2 cellular contexts compared by ENCODE assay signal in the genomic region with DNA sequence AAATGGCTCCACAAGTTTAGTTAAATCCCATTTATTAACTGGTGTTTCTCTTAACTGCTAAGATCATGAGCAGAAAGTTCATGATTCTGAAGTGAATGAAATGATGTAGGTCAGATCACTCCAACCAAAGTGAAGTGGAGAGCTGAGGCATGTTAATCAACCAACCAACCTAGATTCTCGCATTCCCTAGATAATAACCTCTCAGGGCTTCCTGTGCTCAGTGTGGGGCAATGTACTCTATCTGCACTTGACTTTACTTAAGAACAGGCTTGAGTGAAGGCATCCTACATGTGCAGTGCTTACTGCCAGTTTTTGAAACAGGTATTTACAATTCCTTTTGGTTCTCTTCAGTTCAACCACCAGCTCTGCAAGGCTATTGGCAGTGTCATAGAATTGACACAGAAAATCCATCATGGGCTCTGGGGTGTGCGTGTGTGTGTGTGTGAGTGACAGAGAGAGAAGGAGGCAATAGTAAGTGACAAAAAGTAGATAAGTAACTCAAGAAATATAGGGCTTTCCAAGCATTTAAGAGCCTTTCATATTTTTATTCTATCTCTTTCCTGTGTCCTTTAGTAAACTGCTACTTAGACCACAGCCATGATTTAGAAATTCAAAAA.
TF ChIP-seq lines count a peak whose summit lies in the region.

No MANE protein-coding gene starts in this region.

TF ChIP-seq in IMR-90, 13 proteins besides CTCF, POLR2A, EP300 and RAD21:
- TF ChIP-seq RFX5 (IDR thresholded peaks at IDR 0.05; ENCODE audit: low read depth, low read length) (no peak), MAZ (IDR thresholded peaks at IDR 0.05; ENCODE audit: borderline replicate concordance, low read depth, low read length) (no peak), MXI1 (IDR thresholded peaks at IDR 0.05; ENCODE audit: borderline replicate concordance, low read depth, low read length) (no peak), CHD1 (IDR thresholded peaks at IDR 0.05; ENCODE audit: low read depth, low read length) (no peak), BHLHE40 (IDR thresholded peaks at IDR 0.05; ENCODE audit: low read depth, low read length) (no peak), FOS (IDR thresholded peaks at IDR 0.05; ENCODE audit: low read depth, low read length) (no peak), MAFK (IDR thresholded peaks at IDR 0.05; ENCODE audit: low read depth, low read length) (no peak), SMC3 (IDR thresholded peaks at IDR 0.05; ENCODE audit: low read depth, low read length) (no peak)
- TF ChIP-seq, protein P1, sequence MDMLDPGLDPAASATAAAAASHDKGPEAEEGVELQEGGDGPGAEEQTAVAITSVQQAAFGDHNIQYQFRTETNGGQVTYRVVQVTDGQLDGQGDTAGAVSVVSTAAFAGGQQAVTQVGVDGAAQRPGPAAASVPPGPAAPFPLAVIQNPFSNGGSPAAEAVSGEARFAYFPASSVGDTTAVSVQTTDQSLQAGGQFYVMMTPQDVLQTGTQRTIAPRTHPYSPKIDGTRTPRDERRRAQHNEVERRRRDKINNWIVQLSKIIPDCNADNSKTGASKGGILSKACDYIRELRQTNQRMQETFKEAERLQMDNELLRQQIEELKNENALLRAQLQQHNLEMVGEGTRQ (IDR thresholded peaks at IDR 0.05; ENCODE audit: low read depth, low read length), result no peak
- TF ChIP-seq, protein P2, sequence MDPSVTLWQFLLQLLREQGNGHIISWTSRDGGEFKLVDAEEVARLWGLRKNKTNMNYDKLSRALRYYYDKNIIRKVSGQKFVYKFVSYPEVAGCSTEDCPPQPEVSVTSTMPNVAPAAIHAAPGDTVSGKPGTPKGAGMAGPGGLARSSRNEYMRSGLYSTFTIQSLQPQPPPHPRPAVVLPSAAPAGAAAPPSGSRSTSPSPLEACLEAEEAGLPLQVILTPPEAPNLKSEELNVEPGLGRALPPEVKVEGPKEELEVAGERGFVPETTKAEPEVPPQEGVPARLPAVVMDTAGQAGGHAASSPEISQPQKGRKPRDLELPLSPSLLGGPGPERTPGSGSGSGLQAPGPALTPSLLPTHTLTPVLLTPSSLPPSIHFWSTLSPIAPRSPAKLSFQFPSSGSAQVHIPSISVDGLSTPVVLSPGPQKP (IDR thresholded peaks at IDR 0.05; ENCODE audit: borderline replicate concordance, low read depth, low read length), result no peak

TF ChIP-seq in GM12878, 131 proteins besides CTCF, POLR2A, EP300 and RAD21:
- TF ChIP-seq CREM (IDR thresholded peaks at IDR 0.05; ENCODE audit: low read depth), result no peak
- TF ChIP-seq, protein P3, sequence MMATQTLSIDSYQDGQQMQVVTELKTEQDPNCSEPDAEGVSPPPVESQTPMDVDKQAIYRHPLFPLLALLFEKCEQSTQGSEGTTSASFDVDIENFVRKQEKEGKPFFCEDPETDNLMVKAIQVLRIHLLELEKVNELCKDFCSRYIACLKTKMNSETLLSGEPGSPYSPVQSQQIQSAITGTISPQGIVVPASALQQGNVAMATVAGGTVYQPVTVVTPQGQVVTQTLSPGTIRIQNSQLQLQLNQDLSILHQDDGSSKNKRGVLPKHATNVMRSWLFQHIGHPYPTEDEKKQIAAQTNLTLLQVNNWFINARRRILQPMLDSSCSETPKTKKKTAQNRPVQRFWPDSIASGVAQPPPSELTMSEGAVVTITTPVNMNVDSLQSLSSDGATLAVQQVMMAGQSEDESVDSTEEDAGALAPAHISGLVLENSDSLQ (IDR thresholded peaks at IDR 0.05), result peak; percentile 38; the same call in 1 of the 2 replicates
